9 cellular contexts compared by ENCODE assay signal in genomic region chr5:177390363-177391300, GRCh38. TPM values are rescaled to one million over a fixed set of nuclear protein-coding genes. Genes with fewer than 3 reads are reported as not detected.
DNase-seq lines count a peak whose midpoint lies in the region; ATAC-seq, FAIRE-seq and TF ChIP-seq lines count a peak whose summit lies in the region.
"Had no signal": no experiment of that assay in that cellular context is flagged by ENCODE, and none has a peak within 500 bp of the region (broad histone marks: within the 10 kb centered on the region; RNA-seq: fewer than 3 reads in every experiment).

No MANE protein-coding gene starts in this region.

- no peaks in the 10 kb centered on the region for H3K36me3 ChIP-seq in CD4-positive, alpha-beta memory T cell (ENCODE audit: insufficient read depth, low read length)
- H3K36me3 ChIP-seq in Karpas-422 (ENCODE audit: insufficient read depth, low read length) (no peaks in the 10 kb centered on the region), neuronal stem cell (replicated peaks in 1 of 2; ENCODE audit: control insufficient read depth in 2 of 2, insufficient read depth in 2 of 2, low read length in 2 of 2) (no peaks in the 10 kb centered on the region), stomach (no peaks in the 10 kb centered on the region)

- no peaks in the 10 kb centered on the region for H3K79me1 ChIP-seq in neuronal stem cell (ENCODE audit: low read depth, low read length)

- peak overlapping the region; percentile 2 for H2BK12ac ChIP-seq in neuronal stem cell (ENCODE audit: low read length)

- H4K8ac ChIP-seq in neuronal stem cell (ENCODE audit: low read depth, low read length) = peak overlapping the region; percentile 7

- peak; percentile 62 for FAIRE-seq in RCC 7860 (lab: Jason Lieb, UNC)
- FAIRE-seq: TTC549 had no signal

- H3K4me1 Mint-ChIP-seq in CD4-positive, alpha-beta memory T cell = peaks cover 31 to 58% (median 38%) of the 10 kb centered on the region in 4 donors

- intact Hi-C loops in CD4-positive, alpha-beta memory T cell (cut with micrococcal nuclease) = loop anchor here (1.0 to 5.0 kb wide), 6 partner anchors 12 to 111 kb away; partner anchors contain the start of genes PDLIM7 and RGS14
- intact Hi-C loops in stomach (cut with DNase I; ENCODE audit: low total_unique reads) = loop anchor here (5.0 kb wide), 1 partner anchor 112 kb away; no protein-coding TSS in a partner anchor

- H3K9me3 ChIP-seq in CD4-positive, alpha-beta memory T cell (ENCODE audit: control insufficient read depth in 1 of 2, low read length in 2 of 2) = no peaks in the 10 kb centered on the region
- H3K9me3 ChIP-seq in Karpas-422 (ENCODE audit: low read length) (no peaks in the 10 kb centered on the region), neuronal stem cell (replicated peaks in 1 of 2; ENCODE audit: control insufficient read depth in 2 of 2, insufficient read depth in 1 of 2, low read depth in 1 of 2, low read length in 2 of 2) (no peaks in the 10 kb centered on the region), stomach (no peaks in the 10 kb centered on the region)

- H4K20me1 ChIP-seq in Karpas-422 (ENCODE audit: insufficient read depth, low read depth, low read length) = no peaks in the 10 kb centered on the region

- H3K4me3 ChIP-seq in CD4-positive, alpha-beta memory T cell (ENCODE audit: low read length in 2 of 2) = no peak overlapping the region
- H3K4me3 ChIP-seq in Karpas-422 (ENCODE audit: low read length) (no peak overlapping the region), neuronal stem cell (ENCODE audit: low read length in 2 of 2) (no peak overlapping the region), stomach (no peak overlapping the region)

- TF ChIP-seq CTCF in stomach (IDR thresholded peaks at IDR 0.05) = peak in 6 of 7 experiments; percentile 68 to 99 (median 98)

- peaks cover 49% of the 10 kb centered on the region for H3K4me1 ChIP-seq in CD4-positive, alpha-beta memory T cell (ENCODE audit: insufficient read depth, low read length)
- H3K4me1 ChIP-seq in Karpas-422 (ENCODE audit: low read length) (peaks cover 35% of the 10 kb centered on the region), neuronal stem cell (ENCODE audit: control insufficient read depth in 2 of 2, insufficient read depth in 1 of 2, low read depth in 1 of 2, low read length in 2 of 2) (peaks cover 2 to 14% of the 10 kb centered on the region in 2 donors), stomach (peaks cover 0 to 20% (median 15%) of the 10 kb centered on the region in 4 donors)

- H3K9ac ChIP-seq in Karpas-422 (ENCODE audit: low read length) (no peak overlapping the region), neuronal stem cell (ENCODE audit: low read depth, low read length, poor library complexity) (no peak overlapping the region)

- H3K4me3 Mint-ChIP-seq in CD4-positive, alpha-beta memory T cell = peak overlapping the region in 7 of 8 donors; percentile 68 to 88 (median 79)

- H3K27ac Mint-ChIP-seq in CD4-positive, alpha-beta memory T cell = peak overlapping the region; percentile 79 to 98 (median 96)

- no peak overlapping the region for H3K14ac ChIP-seq in neuronal stem cell (ENCODE audit: low read length)

- DNase-seq in CD4-positive, alpha-beta memory T cell = peak; percentile 86 to 89 (median 88)
- DNase-seq in Karpas-422 (peak; percentile 96), RCC 7860 (ENCODE audit: low spot score) (peak; percentile 84), fibroblast of peridontal ligament (ENCODE audit: extremely low read depth) (peak; percentile 79), neuronal stem cell (ENCODE audit: low spot score) (peak; percentile 87), stomach (peak; percentile 89)
- peak; percentile 93 for DNase-seq in activated T-cell treated with anti-CD3 and anti-CD28 coated beads, Interleukin-2, amount 50 U/mL, for 48 hours

- peak overlapping the region; percentile 54 for H2BK5ac ChIP-seq in neuronal stem cell (ENCODE audit: low read length)

- H3K79me2 ChIP-seq in Karpas-422 (ENCODE audit: low read length) = no peaks in the 10 kb centered on the region

- H4K91ac ChIP-seq in neuronal stem cell (ENCODE audit: low read depth, low read length, poor library complexity) = no peak overlapping the region

- no peak overlapping the region for H3K23ac ChIP-seq in neuronal stem cell (ENCODE audit: low read depth, low read length, poor library complexity)

- TF ChIP-seq EP300 in stomach (IDR thresholded peaks at IDR 0.05) = no peak

- WGBS in neuronal stem cell (ENCODE audit: extremely low coverage in 2 of 2, insufficient read length in 2 of 2, insufficient replicate concordance in 1 of 2), 2 donors = no CpG with 5 or more reads among the region's 13 CpGs
- WGBS in stomach, 5 donors = 20 to 30% (median 27%) methylated on average over 9 to 13 of the region's 13 CpGs

- POLR2A ChIA-PET in CD4-positive, alpha-beta memory T cell (lab: Charles Lee; ENCODE audit: partially characterized antibody) = interaction anchor here (0.6 to 10.3 kb wide), 23 partner anchors 12 to 116 kb away, joined by 3 to 138 read pairs (median 8); partner anchors contain the start of genes F12, GRK6, LMAN2 and PDLIM7

- H3K9me2 ChIP-seq in Karpas-422 (replicated peaks; ENCODE audit: insufficient read depth, low read length) = no peaks in the 10 kb centered on the region

- peak overlapping the region; percentile 99 for H2AK5ac ChIP-seq in neuronal stem cell (ENCODE audit: low read depth, low read length)

- no peaks in the 10 kb centered on the region for H3K27me3 Mint-ChIP-seq in CD4-positive, alpha-beta memory T cell

- H2BK15ac ChIP-seq in neuronal stem cell (ENCODE audit: low read length) = peak overlapping the region; percentile 82

- H2BK120ac ChIP-seq in neuronal stem cell (ENCODE audit: low read depth, low read length) = peak overlapping the region; percentile 21

- no peak overlapping the region for H3K4ac ChIP-seq in neuronal stem cell (ENCODE audit: low read length)

- TF ChIP-seq POLR2A in stomach (IDR thresholded peaks at IDR 0.05) = no peak

- H3K4me2 ChIP-seq in Karpas-422 (ENCODE audit: low read depth, low read length, poor library complexity, severe bottlenecking) = no peak overlapping the region
- H3K4me2 ChIP-seq in neuronal stem cell (ENCODE audit: insufficient read depth, low read length, poor library complexity, severe bottlenecking) = no peak overlapping the region

- CTCF ChIA-PET in CD4-positive, alpha-beta memory T cell (lab: Charles Lee; ENCODE audit: partially characterized antibody) = interaction anchor here (0.7 to 11.6 kb wide), 53 partner anchors 9 to 276 kb away, joined by 3 to 295 read pairs (median 5); partner anchors contain the start of genes DBN1, DDX41, GRK6 and LMAN2

- H3K36me3 Mint-ChIP-seq in CD4-positive, alpha-beta memory T cell = no peaks in the 10 kb centered on the region

- H2AFZ ChIP-seq in Karpas-422 (ENCODE audit: low read length) = no peak overlapping the region
- H2AFZ ChIP-seq in neuronal stem cell (ENCODE audit: low read length) = peak overlapping the region; percentile 87

- no peaks in the 10 kb centered on the region for H3K9me3 Mint-ChIP-seq in CD4-positive, alpha-beta memory T cell

- ATAC-seq in GM21390 (IDR thresholded peaks at IDR 0.05; ENCODE audit: unreplicated experiment) = peak; percentile 58

- H3K18ac ChIP-seq in neuronal stem cell (ENCODE audit: low read length) = peak overlapping the region; percentile 20

- H3K27ac ChIP-seq in CD4-positive, alpha-beta memory T cell (ENCODE audit: low read depth, low read length) = peak overlapping the region; percentile 71
- no peak overlapping the region for H3K27ac ChIP-seq in Karpas-422 (ENCODE audit: low read length)
- no peak overlapping the region for H3K27ac ChIP-seq in neuronal stem cell (replicated peaks; ENCODE audit: low read length)
- peak overlapping the region in 4 of 5 donors; percentile 24 to 33 (median 26) for H3K27ac ChIP-seq in stomach

- no peaks in the 10 kb centered on the region for H3K27me3 ChIP-seq in CD4-positive, alpha-beta memory T cell (ENCODE audit: insufficient read depth, low read length)
- H3K27me3 ChIP-seq in Karpas-422 (ENCODE audit: low read length) (no peaks in the 10 kb centered on the region), neuronal stem cell (ENCODE audit: control insufficient read depth in 3 of 3, insufficient read depth in 3 of 3, low read depth in 1 of 3, low read length in 3 of 3) (peaks cover 0 to 47% (median 0%) of the 10 kb centered on the region in 3 experiments), stomach (peaks cover 0 to 32% (median 3%) of the 10 kb centered on the region in 3 donors)

RNA-seq across cellular contexts. Expression of gene SLC34A1, which starts 6.4 kb away (rescaled TPM):
- total RNA-seq in CD4-positive, alpha-beta memory T cell = under 1 TPM in 1 of 2 experiments, not detected in 1; 0.11 TPM
- polyA plus RNA-seq in CD4-positive, alpha-beta memory T cell = not detected
- total RNA-seq in Karpas-422 (2014; rRNA removed; shearing (Covaris generic); ENCODE audit: low replicate concordance) = not detected in 2 replicates
- not detected for polyA plus RNA-seq in neuronal stem cell (2013, experiment 1 of 2)
- not detected for polyA plus RNA-seq in neuronal stem cell (2013, experiment 2 of 2)
- total RNA-seq in stomach = not detected
- under 1 TPM in 1 of 3 donors, not detected in 2; 0.10 TPM for polyA plus RNA-seq in stomach

RNA-seq across cellular contexts. Expression of gene PFN3, which starts 9.8 kb away (rescaled TPM):
- not detected for total RNA-seq in CD4-positive, alpha-beta memory T cell
- not detected for polyA plus RNA-seq in CD4-positive, alpha-beta memory T cell
- total RNA-seq in Karpas-422 (2014; rRNA removed; shearing (Covaris generic); ENCODE audit: low replicate concordance) = not detected in 2 replicates
- polyA plus RNA-seq in neuronal stem cell (2013, experiment 1 of 2) = not detected
- not detected for polyA plus RNA-seq in neuronal stem cell (2013, experiment 2 of 2)
- total RNA-seq in stomach = not detected
- polyA plus RNA-seq in stomach = not detected

RNA-seq across cellular contexts. Expression of gene F12, which starts 18.7 kb away (rescaled TPM):
- not detected for total RNA-seq in CD4-positive, alpha-beta memory T cell
- 1 to 10 TPM; 2.0 to 2.4 TPM for polyA plus RNA-seq in CD4-positive, alpha-beta memory T cell
- 6.0 and 6.5 TPM in 2 replicates for total RNA-seq in Karpas-422 (2014; rRNA removed; shearing (Covaris generic); ENCODE audit: low replicate concordance)
- polyA plus RNA-seq in neuronal stem cell (2013, experiment 1 of 2) = 2.1 TPM
- 2.5 TPM for polyA plus RNA-seq in neuronal stem cell (2013, experiment 2 of 2)
- total RNA-seq in stomach = 10 to 100 TPM in 2 of 5 donors, not detected in 3; 52.4 to 68.3 TPM
- polyA plus RNA-seq in stomach = 10 to 100 TPM in 1 of 3 donors, under 1 TPM in 1, not detected in 1; 0.50 to 13.6 TPM

RNA-seq across cellular contexts. Expression of gene RGS14, which starts 32.9 kb away (rescaled TPM):
- total RNA-seq in CD4-positive, alpha-beta memory T cell = 100 to 1,000 TPM; 167 to 168 TPM
- 10 to 100 TPM; 62.3 to 96.7 TPM for polyA plus RNA-seq in CD4-positive, alpha-beta memory T cell
- 22.6 and 70.8 TPM in 2 replicates for total RNA-seq in Karpas-422 (2014; rRNA removed; shearing (Covaris generic); ENCODE audit: low replicate concordance)
- polyA plus RNA-seq in neuronal stem cell (2013, experiment 1 of 2) = 26.4 TPM
- 20.9 TPM for polyA plus RNA-seq in neuronal stem cell (2013, experiment 2 of 2)
- 100 to 1,000 TPM in 1 of 5 donors, 10 to 100 TPM in 1, 1 to 10 TPM in 2, not detected in 1; 4.2 to 100 (median 12.5) TPM for total RNA-seq in stomach
- polyA plus RNA-seq in stomach = 10 to 100 TPM; 19.0 to 34.3 (median 26.9) TPM

RNA-seq across cellular contexts. Expression of gene GRK6, which starts 35.8 kb away (rescaled TPM):
- 100 to 1,000 TPM; 189 to 191 TPM for total RNA-seq in CD4-positive, alpha-beta memory T cell
- polyA plus RNA-seq in CD4-positive, alpha-beta memory T cell = 100 to 1,000 TPM in 1 of 2 donors, 10 to 100 TPM in 1; 72.4 to 203 TPM
- total RNA-seq in Karpas-422 (2014; rRNA removed; shearing (Covaris generic); ENCODE audit: low replicate concordance) = 45.5 and 79.1 TPM in 2 replicates
- polyA plus RNA-seq in neuronal stem cell (2013, experiment 1 of 2) = 27.8 TPM
- 27.7 TPM for polyA plus RNA-seq in neuronal stem cell (2013, experiment 2 of 2)
- 10 to 100 TPM in 4 of 5 donors, 1 to 10 TPM in 1; 1.8 to 91.2 (median 19.1) TPM for total RNA-seq in stomach
- polyA plus RNA-seq in stomach = 10 to 100 TPM; 14.6 to 20.2 (median 16.2) TPM

Comparison
In these comparisons a context has a peak if more than half of its experiments do, and no peak if none do; other contexts are left out.
1. H3K27ac ChIP-seq: peak in CD4-positive, alpha-beta memory T cell (single experiment) and stomach (4 of 5); none in Karpas-422 (single experiment) and neuronal stem cell (single experiment).
2. Peak in every context shown above with its lines, with median percentiles within 50 percentile points of each other: DNase-seq.